ENCODE assay signal across 8 cellular contexts in genomic region chr4:143558823-143559756, GRCh38. TPM values are rescaled to one million over a fixed set of nuclear protein-coding genes. Genes with fewer than 3 reads are reported as not detected.
DNase-seq lines count a peak whose midpoint lies in the region; ATAC-seq, FAIRE-seq and TF ChIP-seq lines count a peak whose summit lies in the region.

No MANE protein-coding gene starts in this region.

- no peaks in the 10 kb centered on the region for H3K4me1 Mint-ChIP-seq in nephron

- no peak for TF ChIP-seq POLR2A in stomach (IDR thresholded peaks at IDR 0.05)

- POLR2A ChIA-PET in OCI-LY7 (lab: Charles Lee): interaction anchor here (0.6 to 0.7 kb wide), 2 partner anchors 269 to 531 kb away, joined by 3 read pairs; no protein-coding TSS in a partner anchor

- peak; percentile 80 for ATAC-seq in HG03469 (IDR thresholded peaks at IDR 0.05; ENCODE audit: unreplicated experiment)

- H3K4me2 ChIP-seq in OCI-LY7 (ENCODE audit: low read length): peak overlapping the region; percentile 25; the same call in 1 of the 2 replicates

- no TSS peak for BruUV-seq in OCI-LY7 (replicated peaks; lab: Mats Ljungman, UMichigan)

- WGBS in stomach, 5 donors: 1 to 11% (median 2%) methylated on average over 36 to 57 of the region's 57 CpGs

- FAIRE-seq in GM19239 (lab: Jason Lieb, UNC): peak; percentile 80

- H3K4me1 ChIP-seq in OCI-LY7 (ENCODE audit: insufficient read depth, low read length, poor library complexity, severe bottlenecking) (no peaks in the 10 kb centered on the region), stomach (peaks cover 0 to 22% (median 17%) of the 10 kb centered on the region in 4 donors)

- H2AFZ ChIP-seq in OCI-LY7 (ENCODE audit: low read length): no peak overlapping the region

- H3K36me3 Mint-ChIP-seq in nephron (ENCODE audit: low read depth): peaks cover 28% of the 10 kb centered on the region

- H3K4me3 ChIP-seq in OCI-LY7 (ENCODE audit: low read depth, low read length, poor library complexity, severe bottlenecking): no peak overlapping the region
- peak overlapping the region; percentile 61 for H3K4me3 ChIP-seq in fibroblast of villous mesenchyme (ENCODE audit: low read depth, low read length)
- peak overlapping the region; percentile 55 to 68 (median 60) for H3K4me3 ChIP-seq in stomach

- peak in 8 of 14 donors; percentile 4 to 46 (median 24) for DNase-seq in C1 segment of cervical spinal cord (lab: John Stamatoyannopoulos, UW)
- peak; percentile 56 for DNase-seq in GM19239 (ENCODE audit: insufficient read length, low spot score)
- DNase-seq in OCI-LY7 (ENCODE audit: low spot score): peak; percentile 38
- peak; percentile 51 for DNase-seq in activated T-helper 9 cell treated with anti-CD3 and anti-CD28 coated beads, Interleukin-2, amount 50 U/mL, for 16 hours (ENCODE audit: low read depth)
- peak; percentile 63 for DNase-seq in fibroblast of villous mesenchyme (ENCODE audit: low read depth)
- peak; percentile 78 for DNase-seq in stomach

- CTCF ChIA-PET in OCI-LY7 (lab: Charles Lee; ENCODE audit: unreplicated experiment): no interaction called here

- H4K20me1 ChIP-seq in OCI-LY7 (ENCODE audit: insufficient read depth, low read length): no peaks in the 10 kb centered on the region

- no peaks in the 10 kb centered on the region for H3K27me3 ChIP-seq in stomach

- H3K27me3 Mint-ChIP-seq in nephron (ENCODE audit: low read depth): peaks cover 4% of the 10 kb centered on the region

- H3K4me3 Mint-ChIP-seq in nephron: peak overlapping the region; percentile 11 to 71 (median 46)

- no peak overlapping the region for H3K27ac ChIP-seq in OCI-LY7 (ENCODE audit: low read depth, low read length, poor library complexity, severe bottlenecking)
- H3K27ac ChIP-seq in stomach: peak overlapping the region; percentile 53 to 67 (median 61)

- H3K36me3 ChIP-seq in OCI-LY7 (ENCODE audit: insufficient read depth, low read length): peaks cover 32% of the 10 kb centered on the region
- peaks cover 0 to 19% (median 12%) of the 10 kb centered on the region in 4 donors for H3K36me3 ChIP-seq in stomach

- TF ChIP-seq EP300 in stomach (IDR thresholded peaks at IDR 0.05): no peak

- intact Hi-C loops in OCI-LY7 (cut with micrococcal nuclease; ENCODE audit: unreplicated experiment): no loop called here
- intact Hi-C loops in stomach (cut with DNase I; ENCODE audit: low total_unique reads): no loop called here

- no peaks in the 10 kb centered on the region for H3K9me3 ChIP-seq in OCI-LY7 (ENCODE audit: low read length)
- H3K9me3 ChIP-seq in stomach: no peaks in the 10 kb centered on the region

- TF ChIP-seq CTCF in OCI-LY7 (conservative IDR thresholded peaks at IDR 0.05; ENCODE audit: low read length) (peak; percentile 68), fibroblast of villous mesenchyme (IDR thresholded peaks at IDR 0.05; ENCODE audit: insufficient read depth, low read depth, low read length) (peak; percentile 22), nephron (IDR thresholded peaks at IDR 0.05; ENCODE audit: unreplicated experiment in 3 of 3) (peak; percentile 24 to 49 (median 26)), stomach (IDR thresholded peaks at IDR 0.05) (peak in 5 of 7 experiments; percentile 27 to 67 (median 31))

- H3K9me3 Mint-ChIP-seq in nephron: peaks cover 17% of the 10 kb centered on the region

- H3K9me2 ChIP-seq in OCI-LY7 (ENCODE audit: insufficient read depth, low read length): no peaks in the 10 kb centered on the region

- H3K79me2 ChIP-seq in OCI-LY7 (ENCODE audit: insufficient read depth, low read depth, low read length): no peaks in the 10 kb centered on the region

- peak overlapping the region in 2 of 3 experiments; percentile 31 to 47 for H3K27ac Mint-ChIP-seq in nephron

RNA-seq across cellular contexts. Expression of gene SMARCA5, which starts 45.6 kb away (rescaled TPM):
- 52.4 and 63.4 TPM in 2 replicates for total RNA-seq in OCI-LY7 (2014; rRNA removed; shearing (Covaris generic))
- total RNA-seq in OCI-LY7 (2022) (82.2 and 82.3 TPM in 2 replicates), fibroblast of villous mesenchyme (50.6 and 73.8 TPM in 2 replicates), stomach (10 to 100 TPM; 15.2 to 78.0 (median 23.8) TPM)
- 10 to 100 TPM; 10.3 to 13.3 (median 11.6) TPM for polyA plus RNA-seq in stomach

Comparison
In these comparisons a context has a peak if more than half of its experiments do, and no peak if none do; other contexts are left out.
1. DNase-seq: peak in every context shown above with its lines; median percentile 78 in stomach; 63 in fibroblast of villous mesenchyme; 56 in GM19239; 51 in activated T-helper 9 cell treated with anti-CD3 and anti-CD28 coated beads, Interleukin-2, amount 50 U/mL, for 16 hours; 38 in OCI-LY7; 24 in C1 segment of cervical spinal cord.